Comparison of ENCODE assay signal across 8 cellular contexts in genomic region chr3:115239717-115240116, GRCh38.
DNase-seq lines count a peak whose midpoint lies in the region; ATAC-seq and TF ChIP-seq lines count a peak whose summit lies in the region.

No MANE protein-coding gene starts in this region.

- H3K4me3 ChIP-seq in uterus: no peak overlapping the region

- H3K4me1 Mint-ChIP-seq in activated CD4-positive, alpha-beta T cell treated with anti-CD3 and anti-CD28 coated beads, Interleukin-2, amount 10 ng/mL, durations not matched to agents 24 days and 14 days: no peaks in the 10 kb centered on the region

- H3K36me3 ChIP-seq in uterus: no peaks in the 10 kb centered on the region

- no peak overlapping the region for H3K4me3 Mint-ChIP-seq in activated CD4-positive, alpha-beta T cell treated with anti-CD3 and anti-CD28 coated beads, Interleukin-2, amount 10 ng/mL, durations not matched to agents 24 days and 14 days

- no peak for TF ChIP-seq CTCF in uterus (IDR thresholded peaks at IDR 0.05)

- H3K9me3 Mint-ChIP-seq in activated CD4-positive, alpha-beta T cell treated with anti-CD3 and anti-CD28 coated beads, Interleukin-2, amount 10 ng/mL, durations not matched to agents 24 days and 14 days: no peaks in the 10 kb centered on the region

- no peak for ATAC-seq in HG03045 (IDR thresholded peaks at IDR 0.05; ENCODE audit: unreplicated experiment)

- intact Hi-C loops in uterus (cut with DNase I; ENCODE audit: low total_unique reads): no loop called here
- intact Hi-C loops in activated CD4-positive, alpha-beta T cell treated with anti-CD3 and anti-CD28 coated beads, Interleukin-2, amount 10 ng/mL, durations not matched to agents 24 days and 14 days (cut with micrococcal nuclease): no loop called here

- no peaks in the 10 kb centered on the region for H3K4me1 ChIP-seq in uterus

- H3K27ac Mint-ChIP-seq in activated CD4-positive, alpha-beta T cell treated with anti-CD3 and anti-CD28 coated beads, Interleukin-2, amount 10 ng/mL, durations not matched to agents 24 days and 14 days: no peak overlapping the region

- H3K27me3 Mint-ChIP-seq in activated CD4-positive, alpha-beta T cell treated with anti-CD3 and anti-CD28 coated beads, Interleukin-2, amount 10 ng/mL, durations not matched to agents 24 days and 14 days: no peaks in the 10 kb centered on the region

- H3K9me3 ChIP-seq in uterus: no peaks in the 10 kb centered on the region

- peak overlapping the region; percentile 6 to 9 for H3K27ac ChIP-seq in uterus

- DNase-seq in AG08395 (ENCODE audit: low spot score) (peak; percentile 85), NCI-H187 treated with DMSO at 0.1 percent for 48 hours (lab: John Stamatoyannopoulos, UW) (peak; percentile 46), anterior cingulate cortex (lab: John Stamatoyannopoulos, UW) (peak in 50 of 58 donors; percentile 0 to 78 (median 29)), iris pigment epithelial cell (ENCODE audit: low read depth) (peak; percentile 97), uterus (peak; percentile 52 to 62), RPMI8226 (no peak)
- no peak for DNase-seq in activated CD4-positive, alpha-beta T cell treated with anti-CD3 and anti-CD28 coated beads, Interleukin-2, amount 10 ng/mL, durations not matched to agents 24 days and 14 days

- no peak for TF ChIP-seq POLR2A in uterus (IDR thresholded peaks at IDR 0.05)

- no peaks in the 10 kb centered on the region for H3K36me3 Mint-ChIP-seq in activated CD4-positive, alpha-beta T cell treated with anti-CD3 and anti-CD28 coated beads, Interleukin-2, amount 10 ng/mL, durations not matched to agents 24 days and 14 days (ENCODE audit: low read depth)

- H3K27me3 ChIP-seq in uterus: no peaks in the 10 kb centered on the region

Comparison
In these comparisons a context has a peak if more than half of its experiments do, and no peak if none do; other contexts are left out.
1. DNase-seq: peak in AG08395 (single experiment), NCI-H187 treated with DMSO at 0.1 percent for 48 hours (single experiment), anterior cingulate cortex (50 of 58), iris pigment epithelial cell (single experiment) and uterus (2 of 2); none in activated CD4-positive, alpha-beta T cell treated with anti-CD3 and anti-CD28 coated beads, Interleukin-2, amount 10 ng/mL, durations not matched to agents 24 days and 14 days (single experiment) and RPMI8226 (single experiment).